In genomic region chr16:87854053-87854906, GRCh38 we compare ENCODE assay signal across 1 cellular context.
A peak's percentile ranks its signal among the peaks of the same experiment; 100 is the strongest.
TF ChIP-seq lines count a peak whose summit lies in the region.

No MANE protein-coding gene starts in this region.

TF ChIP-seq in HepG2, 621 proteins besides CTCF, POLR2A, EP300 and RAD21 (continued from another document and continues in another):
- TF ChIP-seq ARID4A (CRISPR knock-in tag; IDR thresholded peaks at IDR 0.05; ENCODE audit: borderline replicate concordance) (no peak), HCFC1 (IDR thresholded peaks at IDR 0.05; ENCODE audit: low read depth, low read length) (no peak), CHD4 (IDR thresholded peaks at IDR 0.05; ENCODE audit: borderline replicate concordance, low read length) (peak; percentile 14; the same call in 1 of the 2 replicates), NAIF1 (CRISPR knock-in tag; IDR thresholded peaks at IDR 0.05; ENCODE audit: borderline replicate concordance) (no peak), HDAC2 (CRISPR knock-in tag; IDR thresholded peaks at IDR 0.05) (no peak), NCOA2 (CRISPR knock-in tag; IDR thresholded peaks at IDR 0.05) (no peak), HNF4A (CRISPR knock-in tag; IDR thresholded peaks at IDR 0.05) (no peak; the same call in 1 of the 2 replicates), SOX5 (CRISPR knock-in tag; IDR thresholded peaks at IDR 0.05; ENCODE audit: borderline replicate concordance) (no peak), ZNF30 (CRISPR knock-in tag; IDR thresholded peaks at IDR 0.05) (no peak), ZNF33A (CRISPR knock-in tag; IDR thresholded peaks at IDR 0.05; ENCODE audit: borderline replicate concordance) (no peak), ZMYM4 (CRISPR knock-in tag; IDR thresholded peaks at IDR 0.05) (no peak), ZNF235 (CRISPR knock-in tag; IDR thresholded peaks at IDR 0.05; ENCODE audit: borderline replicate concordance) (no peak), ZNF207 (IDR thresholded peaks at IDR 0.05; ENCODE audit: borderline replicate concordance) (no peak), ZNF253 (CRISPR knock-in tag; IDR thresholded peaks at IDR 0.05; ENCODE audit: borderline replicate concordance) (no peak), ZNF333 (CRISPR knock-in tag; IDR thresholded peaks at IDR 0.05; ENCODE audit: borderline replicate concordance) (no peak), CERS6 (CRISPR knock-in tag; IDR thresholded peaks at IDR 0.05) (no peak), SIN3B (IDR thresholded peaks at IDR 0.05; ENCODE audit: low read length) (no peak), SNAPC4 (CRISPR knock-in tag; IDR thresholded peaks at IDR 0.05) (no peak), FOXM1 (CRISPR knock-in tag; IDR thresholded peaks at IDR 0.05) (no peak), ZNF142 (CRISPR knock-in tag; IDR thresholded peaks at IDR 0.05) (no peak), ZBTB7B (CRISPR knock-in tag; IDR thresholded peaks at IDR 0.05) (no peak), ZNF143 (CRISPR knock-in tag; IDR thresholded peaks at IDR 0.05) (no peak), SNAI1 (CRISPR knock-in tag; IDR thresholded peaks at IDR 0.05; ENCODE audit: borderline replicate concordance) (no peak), CSRNP1 (CRISPR knock-in tag; IDR thresholded peaks at IDR 0.05) (0 out of 2 replicates have a peak, but pooled peaks have one; percentile 7), MAZ (IDR thresholded peaks at IDR 0.05; ENCODE audit: borderline replicate concordance, low read depth, low read length) (no peak), MAZ (CRISPR knock-in tag; IDR thresholded peaks at IDR 0.05; ENCODE audit: low read depth) (peak; percentile 44), IRF2 (CRISPR knock-in tag; IDR thresholded peaks at IDR 0.05) (no peak), KAT7 (CRISPR knock-in tag; IDR thresholded peaks at IDR 0.05; ENCODE audit: borderline replicate concordance) (no peak), MEIS2 (CRISPR knock-in tag; IDR thresholded peaks at IDR 0.05) (0 out of 2 replicates have a peak, but pooled peaks have one; percentile 20), ARID5B (CRISPR knock-in tag; IDR thresholded peaks at IDR 0.05) (0 out of 2 replicates have a peak, but pooled peaks have one; percentile 28), MED13 (CRISPR knock-in tag; IDR thresholded peaks at IDR 0.05) (no peak; the same call in 1 of the 2 replicates), ZNF891 (CRISPR knock-in tag; IDR thresholded peaks at IDR 0.05) (no peak), SRY (CRISPR knock-in tag; IDR thresholded peaks at IDR 0.05) (no peak), ZNF788 (CRISPR knock-in tag; IDR thresholded peaks at IDR 0.05; ENCODE audit: borderline replicate concordance) (peak; percentile 46; the same call in 1 of the 2 replicates), HMGXB4 (CRISPR knock-in tag; IDR thresholded peaks at IDR 0.05; ENCODE audit: borderline replicate concordance in 1 of 2, low read depth in 1 of 2) (no peak), ZNF296 (CRISPR knock-in tag; conservative IDR thresholded peaks at IDR 0.05) (no peak)
